20 cellular contexts compared by ENCODE assay signal in genomic region chr12:6459004-6459337, GRCh38. TPM values are rescaled to one million over a fixed set of nuclear protein-coding genes. Genes with fewer than 3 reads are reported as not detected.
A peak's percentile ranks its signal among the peaks of the same experiment; 100 is the strongest.
DNase-seq lines count a peak whose midpoint lies in the region; ATAC-seq, FAIRE-seq and TF ChIP-seq lines count a peak whose summit lies in the region.
"Had no signal": no experiment of that assay in that cellular context is flagged by ENCODE, and none has a peak within 500 bp of the region (broad histone marks: within the 10 kb centered on the region; RNA-seq: fewer than 3 reads in every experiment).

No MANE protein-coding gene starts in this region.

- no peaks in the 10 kb centered on the region for H4K20me1 ChIP-seq in astrocyte (ENCODE audit: insufficient read depth, low read length)

- peaks cover 78% of the 10 kb centered on the region for H3K4me1 Mint-ChIP-seq in activated naive CD4-positive, alpha-beta T cell treated with anti-CD3 and anti-CD28 coated beads, Interleukin-2, amount 50 U/mL, for 24 hours
- no peaks in the 10 kb centered on the region for H3K4me1 Mint-ChIP-seq in astrocyte (ENCODE audit: low read depth, unreplicated experiment)
- H3K4me1 Mint-ChIP-seq in stimulated activated naive CD8-positive, alpha-beta T cell treated with anti-CD3 and anti-CD28 coated beads, Interleukin-15, amount 100 ng/mL, for 72 hours, result peaks cover 96% of the 10 kb centered on the region

- no peaks in the 10 kb centered on the region for H3K27me3 Mint-ChIP-seq in activated naive CD4-positive, alpha-beta T cell treated with anti-CD3 and anti-CD28 coated beads, Interleukin-2, amount 50 U/mL, for 24 hours
- no peaks in the 10 kb centered on the region for H3K27me3 Mint-ChIP-seq in astrocyte (ENCODE audit: low read depth, unreplicated experiment)
- H3K27me3 Mint-ChIP-seq in stimulated activated naive CD8-positive, alpha-beta T cell treated with anti-CD3 and anti-CD28 coated beads, Interleukin-15, amount 100 ng/mL, for 72 hours, result no peaks in the 10 kb centered on the region

- H3K79me2 ChIP-seq in astrocyte (ENCODE audit: insufficient read depth, low read length), result no peaks in the 10 kb centered on the region

- H3K4me3 Mint-ChIP-seq in activated naive CD4-positive, alpha-beta T cell treated with anti-CD3 and anti-CD28 coated beads, Interleukin-2, amount 50 U/mL, for 24 hours, result peak overlapping the region; percentile 31
- H3K4me3 Mint-ChIP-seq in astrocyte (ENCODE audit: unreplicated experiment), result no peak overlapping the region
- peak overlapping the region; percentile 1 to 56 for H3K4me3 Mint-ChIP-seq in stimulated activated naive CD8-positive, alpha-beta T cell treated with anti-CD3 and anti-CD28 coated beads, Interleukin-15, amount 100 ng/mL, for 72 hours

- H3K9me3 ChIP-seq in astrocyte (ENCODE audit: insufficient read depth, low read depth, low read length) (no peaks in the 10 kb centered on the region), mesenchymal stem cell (ENCODE audit: control insufficient read depth, low read length) (no peaks in the 10 kb centered on the region)
- H3K9me3 ChIP-seq: heart right ventricle, right atrium auricular region, SJSA1 had no signal

- TF ChIP-seq CTCF in astrocyte (IDR thresholded peaks at IDR 0.05; ENCODE audit: insufficient read depth, low read depth, low read length), result no peak

- no peak overlapping the region for H3K9ac ChIP-seq in astrocyte (ENCODE audit: low read length)
- H3K9ac ChIP-seq in mesenchymal stem cell (ENCODE audit: low read length), result no peak overlapping the region

- FAIRE-seq in astrocyte (lab: Jason Lieb, UNC), result peak; percentile 9
- FAIRE-seq: kidney, TTC549 had no signal

- H2BK120ac ChIP-seq in mesenchymal stem cell (ENCODE audit: low read depth, low read length), result no peak overlapping the region

- 100% methylated on average over 2 of the region's 2 CpGs for WGBS in mesenchymal stem cell

- no peak overlapping the region for H2BK12ac ChIP-seq in mesenchymal stem cell (ENCODE audit: low read length in 2 of 2)

- H2BK5ac ChIP-seq in mesenchymal stem cell (ENCODE audit: low read depth, low read length, poor library complexity, severe bottlenecking), result no peak overlapping the region

- no peak overlapping the region for H2BK15ac ChIP-seq in mesenchymal stem cell (ENCODE audit: low read depth, poor library complexity, severe bottlenecking)

- H2AFZ ChIP-seq in astrocyte (ENCODE audit: low read depth, low read length) (no peak overlapping the region), mesenchymal stem cell (ENCODE audit: low read depth, low read length) (no peak overlapping the region)

- H3K14ac ChIP-seq in mesenchymal stem cell (ENCODE audit: low read length in 2 of 2), result no peak overlapping the region

- H3K18ac ChIP-seq in mesenchymal stem cell (ENCODE audit: low read depth in 1 of 2, low read length in 2 of 2), result no peak overlapping the region

- DNase-seq in activated naive CD4-positive, alpha-beta T cell treated with Interleukin-2 at 50 U/mL for 16 hours, result no peak
- peak; percentile 80 for DNase-seq in NCI-H82 (lab: John Stamatoyannopoulos, UW)
- DNase-seq in astrocyte (ENCODE audit: low read depth), result no peak
- DNase-seq in stimulated activated naive CD8-positive, alpha-beta T cell treated with anti-CD3 and anti-CD28 coated beads, Interleukin-15, amount 100 ng/mL, for 72 hours, result no peak
- DNase-seq in mesenchymal stem cell, result no peak
- DNase-seq in NCI-H2196 treated with DMSO at 0.1 percent for 48 hours (lab: John Stamatoyannopoulos, UW; ENCODE audit: unreplicated experiment), result no peak
- DNase-seq: GDM1, heart right ventricle, kidney, mesendoderm, NCI-H187, NCI-H524 had no signal

- H3K27ac ChIP-seq in astrocyte (ENCODE audit: low read depth, low read length) (no peak overlapping the region), mesenchymal stem cell (ENCODE audit: low read length, poor library complexity, severe bottlenecking) (no peak overlapping the region)
- H3K27ac ChIP-seq: cardiac muscle cell, right atrium auricular region, SJSA1 had no signal

- H4K8ac ChIP-seq in mesenchymal stem cell (ENCODE audit: low read length), result no peak overlapping the region

- H3K4ac ChIP-seq in mesenchymal stem cell (ENCODE audit: low read depth in 1 of 2, low read length in 2 of 2), result no peak overlapping the region

- H3K36me3 Mint-ChIP-seq in activated naive CD4-positive, alpha-beta T cell treated with anti-CD3 and anti-CD28 coated beads, Interleukin-2, amount 50 U/mL, for 24 hours, result peaks cover 47% of the 10 kb centered on the region
- peaks cover 29% of the 10 kb centered on the region for H3K36me3 Mint-ChIP-seq in astrocyte (ENCODE audit: low read depth, unreplicated experiment)

- H2AK5ac ChIP-seq in mesenchymal stem cell (ENCODE audit: low read length, severe bottlenecking), result no peak overlapping the region

- no peak overlapping the region for H3K23ac ChIP-seq in mesenchymal stem cell (ENCODE audit: low read length in 2 of 2)

- peaks cover 11% of the 10 kb centered on the region for H3K36me3 ChIP-seq in astrocyte (ENCODE audit: insufficient read depth, low read length)
- peaks cover 53 to 80% of the 10 kb centered on the region in 2 experiments for H3K36me3 ChIP-seq in mesenchymal stem cell (ENCODE audit: control insufficient read depth in 1 of 2, insufficient read depth in 2 of 2, low read depth in 1 of 2, low read length in 2 of 2)

- H3K27me3 ChIP-seq in astrocyte (ENCODE audit: insufficient read depth, low read length) (no peaks in the 10 kb centered on the region), mesenchymal stem cell (ENCODE audit: control insufficient read depth in 1 of 2, insufficient read depth in 1 of 2, low read length in 2 of 2) (no peaks in the 10 kb centered on the region)
- H3K27me3 ChIP-seq: cardiac muscle cell, heart right ventricle, right atrium auricular region, SJSA1 had no signal

- peaks cover 7% of the 10 kb centered on the region for H3K79me1 ChIP-seq in mesenchymal stem cell (replicated peaks; ENCODE audit: low read length, poor library complexity, severe bottlenecking)

- no peak overlapping the region for H4K91ac ChIP-seq in mesenchymal stem cell (ENCODE audit: low read length)

- peak overlapping the region; percentile 87 for H3K27ac Mint-ChIP-seq in activated naive CD4-positive, alpha-beta T cell treated with anti-CD3 and anti-CD28 coated beads, Interleukin-2, amount 50 U/mL, for 24 hours
- H3K27ac Mint-ChIP-seq in astrocyte (ENCODE audit: unreplicated experiment), result no peak overlapping the region
- H3K27ac Mint-ChIP-seq in stimulated activated naive CD8-positive, alpha-beta T cell treated with anti-CD3 and anti-CD28 coated beads, Interleukin-15, amount 100 ng/mL, for 72 hours, result peak overlapping the region; percentile 3 to 86

- H3K4me3 ChIP-seq in astrocyte (ENCODE audit: insufficient read depth, low read depth, low read length), result no peak overlapping the region
- H3K4me3 ChIP-seq in mesenchymal stem cell (ENCODE audit: insufficient read depth in 1 of 2, low read depth in 1 of 2, low read length in 2 of 2), result no peak overlapping the region
- H3K4me3 ChIP-seq: cardiac muscle cell, heart right ventricle, right atrium auricular region, SJSA1 had no signal

- H3K4me2 ChIP-seq in astrocyte (ENCODE audit: low read length), result no peak overlapping the region
- no peak overlapping the region for H3K4me2 ChIP-seq in mesenchymal stem cell (ENCODE audit: low read length, poor library complexity, severe bottlenecking)

- no peaks in the 10 kb centered on the region for H3K4me1 ChIP-seq in astrocyte (ENCODE audit: insufficient read depth, low read length)
- H3K4me1 ChIP-seq in mesenchymal stem cell (ENCODE audit: control insufficient read depth, insufficient read depth, low read depth, low read length), result peaks cover 3% of the 10 kb centered on the region
- H3K4me1 ChIP-seq: SJSA1 had no signal

- no peak for ATAC-seq in stimulated activated naive CD8-positive, alpha-beta T cell treated with anti-CD3 and anti-CD28 coated beads, Interleukin-15, amount 100 ng/mL, for 72 hours
- no peak for ATAC-seq in GM21367 (IDR thresholded peaks at IDR 0.05; ENCODE audit: unreplicated experiment)
- ATAC-seq: heart right ventricle had no signal

- no peaks in the 10 kb centered on the region for H3K9me3 Mint-ChIP-seq in activated naive CD4-positive, alpha-beta T cell treated with anti-CD3 and anti-CD28 coated beads, Interleukin-2, amount 50 U/mL, for 24 hours
- H3K9me3 Mint-ChIP-seq in astrocyte (ENCODE audit: unreplicated experiment), result no peaks in the 10 kb centered on the region
- no peaks in the 10 kb centered on the region for H3K9me3 Mint-ChIP-seq in stimulated activated naive CD8-positive, alpha-beta T cell treated with anti-CD3 and anti-CD28 coated beads, Interleukin-15, amount 100 ng/mL, for 72 hours

RNA-seq across cellular contexts. Expression of gene TAPBPL, which starts 7.1 kb away (rescaled TPM):
- 0.87 and 1.6 TPM in 2 replicates for total RNA-seq in astrocyte
- 10.9 TPM for polyA plus RNA-seq in mesenchymal stem cell (2013, experiment 1 of 2)
- 10.7 TPM for polyA plus RNA-seq in mesenchymal stem cell (2013, experiment 2 of 2)

RNA-seq across cellular contexts. Expression of gene VAMP1, which starts 11.5 kb away (rescaled TPM):
- total RNA-seq in astrocyte, result 21.0 and 23.1 TPM in 2 replicates
- 8.0 TPM for polyA plus RNA-seq in mesenchymal stem cell (2013, experiment 1 of 2)
- polyA plus RNA-seq in mesenchymal stem cell (2013, experiment 2 of 2), result 8.6 TPM

RNA-seq across cellular contexts. Expression of gene CD27, which starts 14.2 kb away (rescaled TPM):
- total RNA-seq in astrocyte, result not detected in 2 replicates
- not detected for polyA plus RNA-seq in mesenchymal stem cell (2013, experiment 1 of 2)
- polyA plus RNA-seq in mesenchymal stem cell (2013, experiment 2 of 2), result not detected
- total RNA-seq: cardiac muscle cell, H4, HT1080, SJSA1 had no signal

RNA-seq across cellular contexts. Expression of gene MRPL51, which starts 34.1 kb away (rescaled TPM):
- 192 and 202 TPM in 2 replicates for total RNA-seq in astrocyte
- 573 TPM for polyA plus RNA-seq in mesenchymal stem cell (2013, experiment 1 of 2)
- 577 TPM for polyA plus RNA-seq in mesenchymal stem cell (2013, experiment 2 of 2)

RNA-seq across cellular contexts. Expression of gene NCAPD2, which starts 34.9 kb away (rescaled TPM):
- 18.6 and 21.1 TPM in 2 replicates for total RNA-seq in astrocyte
- polyA plus RNA-seq in mesenchymal stem cell (2013, experiment 1 of 2), result 11.7 TPM
- 11.1 TPM for polyA plus RNA-seq in mesenchymal stem cell (2013, experiment 2 of 2)
